26 cellular contexts compared by ENCODE assay signal in genomic region chr10:11087372-11087771, GRCh38.
"Had no signal": no experiment of that assay in that cellular context is flagged by ENCODE, and none has a peak within 500 bp of the region (broad histone marks: within the 10 kb centered on the region; RNA-seq: fewer than 3 reads in every experiment).

No MANE protein-coding gene starts in this region.

- H3K9me3 Mint-ChIP-seq: naive thymus-derived CD8-positive, alpha-beta T cell; nephron; stimulated activated naive B cell treated with anti-CD40 and anti-IgM and Interleukin-4, amounts not matched to agents 10 μg/mL and 1 μg/mL and 100 μg/mL, for 72 hours had no signal

- H3K9ac ChIP-seq: neural progenitor cell, parathyroid adenoma had no signal

- ATAC-seq: lower lobe of right lung; naive thymus-derived CD8-positive, alpha-beta T cell; psoas muscle; sciatic nerve; stimulated activated naive B cell treated with anti-CD40 and anti-IgM and Interleukin-4, amounts not matched to agents 10 μg/mL and 1 μg/mL and 100 μg/mL, for 72 hours; stimulated activated naive CD8-positive, alpha-beta T cell treated with anti-CD3 and anti-CD28 coated beads, Interleukin-15, Interleukin-2, amounts not matched to agents 100 U/mL and 50 U/mL, for 24 hours had no signal

- H3K36me3 Mint-ChIP-seq: naive thymus-derived CD8-positive, alpha-beta T cell; neural progenitor cell; stimulated activated naive B cell treated with anti-CD40 and anti-IgM and Interleukin-4, amounts not matched to agents 10 μg/mL and 1 μg/mL and 100 μg/mL, for 72 hours had no signal

- H3K9me3 ChIP-seq: lower lobe of right lung, neutrophil, psoas muscle, stomach, testis, thyroid gland, transverse colon, upper lobe of left lung, vagina had no signal

- DNase-seq: islet precursor cell; lower lobe of right lung; mammary epithelial cell; mesenchymal stem cell; naive thymus-derived CD8-positive, alpha-beta T cell; occipital lobe; psoas muscle; stimulated activated CD4-positive, alpha-beta T cell treated with anti-CD3 and anti-CD28 coated beads, Interleukin-12 subunit alpha, Interleukin-12 subunit beta, amount 100 ng/mL, for 4 hours; stimulated activated CD4-positive, alpha-beta T cell treated with anti-CD3 and anti-CD28 coated beads, Interleukin-15, amount 100 ng/mL, for 24 hours; stimulated activated CD4-positive, alpha-beta T cell treated with anti-CD3 and anti-CD28 coated beads, Interleukin-2, amount 100 ng/mL, for 24 hours; stimulated activated CD4-positive, alpha-beta T cell treated with anti-CD3 and anti-CD28 coated beads, Interleukin-4, amount 100 ng/mL, for 1 hour; stimulated activated naive B cell treated with anti-CD40 and anti-IgM and Interleukin-4, amounts not matched to agents 10 μg/mL and 1 μg/mL and 100 μg/mL, for 72 hours; stimulated activated naive CD8-positive, alpha-beta T cell treated with anti-CD3 and anti-CD28 coated beads, Interleukin-15, Interleukin-2, amounts not matched to agents 100 U/mL and 50 U/mL, for 24 hours; stomach; testis; thyroid gland; transverse colon; upper lobe of left lung had no signal

- H2AFZ ChIP-seq: hepatocyte, neural progenitor cell, parathyroid adenoma had no signal

- H3K27me3 ChIP-seq: hepatocyte, neural progenitor cell, neutrophil, stomach, testis, thyroid gland, transverse colon, upper lobe of left lung, vagina had no signal

- H3K27ac Mint-ChIP-seq: naive thymus-derived CD8-positive, alpha-beta T cell; nephron; neural progenitor cell; stimulated activated naive B cell treated with anti-CD40 and anti-IgM and Interleukin-4, amounts not matched to agents 10 μg/mL and 1 μg/mL and 100 μg/mL, for 72 hours had no signal

- H3K4me2 ChIP-seq: hepatocyte, neural progenitor cell had no signal

- H3K36me3 ChIP-seq: lower lobe of right lung, neural progenitor cell, neutrophil, stomach, thyroid gland, transverse colon, upper lobe of left lung, vagina had no signal

- H3K79me2 ChIP-seq: hepatocyte had no signal

- H3K4me3 Mint-ChIP-seq: naive thymus-derived CD8-positive, alpha-beta T cell; nephron; neural progenitor cell; stimulated activated naive B cell treated with anti-CD40 and anti-IgM and Interleukin-4, amounts not matched to agents 10 μg/mL and 1 μg/mL and 100 μg/mL, for 72 hours had no signal

- H3K27ac ChIP-seq: lower lobe of right lung, neural progenitor cell, neutrophil, parathyroid adenoma, psoas muscle, skin epidermis, stomach, testis, thyroid gland, transverse colon, upper lobe of left lung, vagina had no signal

- H3K4me1 ChIP-seq: neural progenitor cell, parathyroid adenoma, stomach, testis, thyroid gland, transverse colon, upper lobe of left lung, vagina had no signal

- H3K4me3 ChIP-seq: hepatocyte, lower lobe of right lung, neural progenitor cell, psoas muscle, skin epidermis, stomach, testis, thyroid gland, transverse colon, upper lobe of left lung, vagina had no signal
